In genomic region chr18:79092869-79093268, GRCh38 we compare ENCODE assay signal across 27 cellular contexts.
"Had no signal": no experiment of that assay in that cellular context is flagged by ENCODE, and none has a peak within 500 bp of the region (broad histone marks: within the 10 kb centered on the region; RNA-seq: fewer than 3 reads in every experiment).

No MANE protein-coding gene starts in this region.

- H3K9me3 ChIP-seq: gastrocnemius medialis, lower lobe of right lung, suprapubic skin had no signal

- H3K4me1 ChIP-seq: body of pancreas had no signal

- H3K27me3 Mint-ChIP-seq: activated B cell treated with CpG ODN at 0.5 μM for 24 hours; activated CD4-positive, alpha-beta memory T cell treated with anti-CD3 and anti-CD28 coated beads for 36 hours; activated naive CD8-positive, alpha-beta T cell treated with anti-CD3 and anti-CD28 coated beads, Interleukin-2, amount 10 ng/mL, durations not matched to agents 7 days and 5 days; dendritic cell treated with granulocyte-macrophage colony-stimulating factor and Interleukin-4, amounts not matched to agents 40 ng/mL and 50 ng/mL, for 4 days; naive thymus-derived CD4-positive, alpha-beta T cell; stimulated activated memory B cell treated with anti-CD40 and anti-IgM and Interleukin-4, amounts not matched to agents 10 μg/mL and 1 μg/mL and 100 μg/mL, for 72 hours; T-helper 17 cell had no signal

- H3K36me3 ChIP-seq: gastrocnemius medialis, lower lobe of right lung, suprapubic skin, tibial nerve had no signal

- DNase-seq: activated B cell treated with CpG ODN at 0.5 μM for 24 hours; activated CD4-positive, alpha-beta memory T cell treated with anti-CD3 and anti-CD28 coated beads for 36 hours; activated CD4-positive, alpha-beta T cell treated with anti-CD3 and anti-CD28 coated beads for 4 hours; activated effector memory CD4-positive, alpha-beta T cell treated with Interleukin-2 at 50 U/mL for 16 hours; activated naive CD4-positive, alpha-beta T cell treated with anti-CD3 and anti-CD28 coated beads for 36 hours; activated naive CD8-positive, alpha-beta T cell treated with anti-CD3 and anti-CD28 coated beads, Interleukin-2, amount 10 ng/mL, durations not matched to agents 7 days and 5 days; activated T-cell treated with anti-CD3 and anti-CD28 coated beads, Interleukin-2, amount 50 U/mL, for 72 hours; amniotic stem cell; body of pancreas; effector CD8-positive, alpha-beta T cell; gastrocnemius medialis; head of caudate nucleus; lower lobe of right lung; naive thymus-derived CD4-positive, alpha-beta T cell; posterior cingulate gyrus; small intestine; stimulated activated CD4-positive, alpha-beta T cell treated with anti-CD3 and anti-CD28 coated beads, Interleukin-2, amount 100 ng/mL, for 24 hours; stomach; T-helper 17 cell had no signal

- H3K27me3 ChIP-seq: body of pancreas, gastrocnemius medialis, stomach, suprapubic skin, tibial nerve had no signal

- H3K4me3 ChIP-seq: body of pancreas, gastrocnemius medialis, lower lobe of right lung, stomach, suprapubic skin, tibial nerve had no signal

- ATAC-seq: activated T-cell treated with anti-CD3 and anti-CD28 coated beads, Interleukin-2, amount 50 U/mL, for 72 hours; body of pancreas; esophagus mucosa; gastrocnemius medialis; lower lobe of right lung; naive thymus-derived CD4-positive, alpha-beta T cell; sciatic nerve; stimulated activated memory B cell treated with anti-CD40 and anti-IgM and Interleukin-4, amounts not matched to agents 10 μg/mL and 1 μg/mL and 100 μg/mL, for 72 hours; T-helper 17 cell had no signal

- H3K9me3 Mint-ChIP-seq: activated naive CD8-positive, alpha-beta T cell treated with anti-CD3 and anti-CD28 coated beads, Interleukin-2, amount 10 ng/mL, durations not matched to agents 7 days and 5 days had no signal

- H3K27ac Mint-ChIP-seq: activated B cell treated with CpG ODN at 0.5 μM for 24 hours; activated CD4-positive, alpha-beta memory T cell treated with anti-CD3 and anti-CD28 coated beads for 36 hours; activated naive CD4-positive, alpha-beta T cell treated with anti-CD3 and anti-CD28 coated beads for 36 hours; activated naive CD8-positive, alpha-beta T cell treated with anti-CD3 and anti-CD28 coated beads, Interleukin-2, amount 10 ng/mL, durations not matched to agents 7 days and 5 days; dendritic cell treated with granulocyte-macrophage colony-stimulating factor and Interleukin-4, amounts not matched to agents 40 ng/mL and 50 ng/mL, for 4 days; naive thymus-derived CD4-positive, alpha-beta T cell; stimulated activated memory B cell treated with anti-CD40 and anti-IgM and Interleukin-4, amounts not matched to agents 10 μg/mL and 1 μg/mL and 100 μg/mL, for 72 hours; T-helper 17 cell had no signal

- H3K27ac ChIP-seq: body of pancreas, gastrocnemius medialis, lower lobe of right lung, stomach, suprapubic skin, tibial nerve had no signal

- FAIRE-seq: islet of Langerhans had no signal

- H3K4me3 Mint-ChIP-seq: activated B cell treated with CpG ODN at 0.5 μM for 24 hours; activated CD4-positive, alpha-beta memory T cell treated with anti-CD3 and anti-CD28 coated beads for 36 hours; activated naive CD4-positive, alpha-beta T cell treated with anti-CD3 and anti-CD28 coated beads for 36 hours; activated naive CD8-positive, alpha-beta T cell treated with anti-CD3 and anti-CD28 coated beads, Interleukin-2, amount 10 ng/mL, durations not matched to agents 7 days and 5 days; activated T-cell treated with anti-CD3 and anti-CD28 coated beads, Interleukin-2, amount 50 U/mL, for 72 hours; dendritic cell treated with granulocyte-macrophage colony-stimulating factor and Interleukin-4, amounts not matched to agents 40 ng/mL and 50 ng/mL, for 4 days; neural crest cell; stimulated activated memory B cell treated with anti-CD40 and anti-IgM and Interleukin-4, amounts not matched to agents 10 μg/mL and 1 μg/mL and 100 μg/mL, for 72 hours; T-helper 17 cell had no signal
